Comparison of ENCODE assay signal across 1 cellular context in the genomic region with DNA sequence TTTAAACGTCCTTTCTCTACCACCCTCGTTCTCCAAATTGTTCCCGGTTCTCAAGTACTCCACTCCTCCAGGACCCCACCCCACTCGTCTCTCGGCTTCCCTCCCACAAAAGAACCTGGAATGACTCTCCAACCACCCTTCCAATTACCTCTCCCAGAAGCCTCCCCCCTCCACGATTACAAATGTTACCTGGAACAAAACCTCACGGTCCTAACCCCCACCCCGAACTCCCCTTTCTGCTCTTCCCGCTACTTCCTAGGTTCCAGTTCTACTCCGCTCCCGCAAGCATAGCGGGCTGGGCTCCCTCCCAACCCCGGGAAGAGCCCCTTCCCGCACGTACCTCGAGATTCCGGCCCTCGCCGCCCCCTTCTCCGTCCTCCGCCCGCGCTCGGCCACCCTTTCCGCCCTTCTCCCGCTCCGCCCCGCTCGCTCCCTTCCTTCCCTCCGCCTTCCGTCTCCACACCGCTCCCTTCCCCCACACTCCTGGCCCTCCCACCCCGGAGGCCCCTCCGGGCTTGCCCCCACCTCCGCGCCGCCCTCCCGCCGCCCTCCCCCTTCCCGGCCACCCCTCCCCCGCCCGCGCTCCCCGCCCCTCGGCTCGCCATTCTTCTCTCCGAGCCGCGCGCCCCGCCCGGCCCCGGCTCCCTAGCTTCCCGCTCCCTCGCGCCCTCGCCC.
TF ChIP-seq lines count a peak whose summit lies in the region.

No MANE protein-coding gene starts in this region.

TF ChIP-seq in HepG2, 621 proteins besides CTCF, POLR2A, EP300 and RAD21 (continued from another document and continues in another):
- TF ChIP-seq ZFP36L1 (CRISPR knock-in tag; IDR thresholded peaks at IDR 0.05): peak; percentile 11; the same call in 1 of the 2 replicates
- no peak; the same call in 1 of the 2 replicates for TF ChIP-seq ZNF263 (CRISPR knock-in tag; IDR thresholded peaks at IDR 0.05)
- 0 out of 2 replicates have a peak, but pooled peaks have one; percentile 21 for TF ChIP-seq ZNF234 (CRISPR knock-in tag; conservative IDR thresholded peaks at IDR 0.05)
- TF ChIP-seq CBX5 (CRISPR knock-in tag; IDR thresholded peaks at IDR 0.05; ENCODE audit: borderline replicate concordance): 0 out of 2 replicates have a peak, but pooled peaks have one; percentile 33
- 0 out of 2 replicates have a peak, but pooled peaks have one; percentile 18 for TF ChIP-seq ZNF350 (CRISPR knock-in tag; IDR thresholded peaks at IDR 0.05; ENCODE audit: borderline replicate concordance, low read depth)
- TF ChIP-seq ZNF564 (CRISPR knock-in tag; IDR thresholded peaks at IDR 0.05): 0 out of 2 replicates have a peak, but pooled peaks have one; percentile 10
- 0 out of 2 replicates have a peak, but pooled peaks have one; percentile 68 for TF ChIP-seq BATF2 (CRISPR knock-in tag; IDR thresholded peaks at IDR 0.05)
- no peak for TF ChIP-seq ZSCAN21 (CRISPR knock-in tag; IDR thresholded peaks at IDR 0.05; ENCODE audit: borderline replicate concordance)
- TF ChIP-seq NAIF1 (CRISPR knock-in tag; IDR thresholded peaks at IDR 0.05; ENCODE audit: borderline replicate concordance): no peak
- TF ChIP-seq RARA (CRISPR knock-in tag; IDR thresholded peaks at IDR 0.05): peak; percentile 52
- peak; percentile 55; the same call in 1 of the 2 replicates for TF ChIP-seq MTA1 (CRISPR knock-in tag; IDR thresholded peaks at IDR 0.05; ENCODE audit: borderline replicate concordance)
- TF ChIP-seq FOXA3 (CRISPR knock-in tag; IDR thresholded peaks at IDR 0.05): no peak
- TF ChIP-seq ZNF619 (CRISPR knock-in tag; IDR thresholded peaks at IDR 0.05): peak; percentile 60; the same call in 1 of the 2 replicates
- TF ChIP-seq ZNF7 (CRISPR knock-in tag; IDR thresholded peaks at IDR 0.05): no peak
- no peak for TF ChIP-seq PITX1 (CRISPR knock-in tag; IDR thresholded peaks at IDR 0.05)
- TF ChIP-seq ZFP1 (CRISPR knock-in tag; IDR thresholded peaks at IDR 0.05): 0 out of 2 replicates have a peak, but pooled peaks have one; percentile 23
- peak; percentile 89 for TF ChIP-seq PATZ1 (CRISPR knock-in tag; IDR thresholded peaks at IDR 0.05)
- peak; percentile 12; the same call in 1 of the 2 replicates for TF ChIP-seq CCDC6 (CRISPR knock-in tag; IDR thresholded peaks at IDR 0.05)
- TF ChIP-seq MXD4 (CRISPR knock-in tag; IDR thresholded peaks at IDR 0.05): no peak
- TF ChIP-seq, protein P1, sequence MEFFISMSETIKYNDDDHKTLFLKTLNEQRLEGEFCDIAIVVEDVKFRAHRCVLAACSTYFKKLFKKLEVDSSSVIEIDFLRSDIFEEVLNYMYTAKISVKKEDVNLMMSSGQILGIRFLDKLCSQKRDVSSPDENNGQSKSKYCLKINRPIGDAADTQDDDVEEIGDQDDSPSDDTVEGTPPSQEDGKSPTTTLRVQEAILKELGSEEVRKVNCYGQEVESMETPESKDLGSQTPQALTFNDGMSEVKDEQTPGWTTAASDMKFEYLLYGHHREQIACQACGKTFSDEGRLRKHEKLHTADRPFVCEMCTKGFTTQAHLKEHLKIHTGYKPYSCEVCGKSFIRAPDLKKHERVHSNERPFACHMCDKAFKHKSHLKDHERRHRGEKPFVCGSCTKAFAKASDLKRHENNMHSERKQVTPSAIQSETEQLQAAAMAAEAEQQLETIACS (CRISPR knock-in tag; IDR thresholded peaks at IDR 0.05): no peak
- TF ChIP-seq ZNF18 (CRISPR knock-in tag; IDR thresholded peaks at IDR 0.05; ENCODE audit: insufficient replicate concordance): peak; percentile 56
- TF ChIP-seq TAF15 (IDR thresholded peaks at IDR 0.05; ENCODE audit: low read depth, low read length, poor library complexity, severe bottlenecking): peak; percentile 71
- TF ChIP-seq NCOR1 (IDR thresholded peaks at IDR 0.05; ENCODE audit: borderline replicate concordance, low read length): no peak
- no peak for TF ChIP-seq ZNF530 (CRISPR knock-in tag; IDR thresholded peaks at IDR 0.05; ENCODE audit: low read depth)
- no peak for TF ChIP-seq KLF13 (CRISPR knock-in tag; IDR thresholded peaks at IDR 0.05)
- TF ChIP-seq, protein P2, sequence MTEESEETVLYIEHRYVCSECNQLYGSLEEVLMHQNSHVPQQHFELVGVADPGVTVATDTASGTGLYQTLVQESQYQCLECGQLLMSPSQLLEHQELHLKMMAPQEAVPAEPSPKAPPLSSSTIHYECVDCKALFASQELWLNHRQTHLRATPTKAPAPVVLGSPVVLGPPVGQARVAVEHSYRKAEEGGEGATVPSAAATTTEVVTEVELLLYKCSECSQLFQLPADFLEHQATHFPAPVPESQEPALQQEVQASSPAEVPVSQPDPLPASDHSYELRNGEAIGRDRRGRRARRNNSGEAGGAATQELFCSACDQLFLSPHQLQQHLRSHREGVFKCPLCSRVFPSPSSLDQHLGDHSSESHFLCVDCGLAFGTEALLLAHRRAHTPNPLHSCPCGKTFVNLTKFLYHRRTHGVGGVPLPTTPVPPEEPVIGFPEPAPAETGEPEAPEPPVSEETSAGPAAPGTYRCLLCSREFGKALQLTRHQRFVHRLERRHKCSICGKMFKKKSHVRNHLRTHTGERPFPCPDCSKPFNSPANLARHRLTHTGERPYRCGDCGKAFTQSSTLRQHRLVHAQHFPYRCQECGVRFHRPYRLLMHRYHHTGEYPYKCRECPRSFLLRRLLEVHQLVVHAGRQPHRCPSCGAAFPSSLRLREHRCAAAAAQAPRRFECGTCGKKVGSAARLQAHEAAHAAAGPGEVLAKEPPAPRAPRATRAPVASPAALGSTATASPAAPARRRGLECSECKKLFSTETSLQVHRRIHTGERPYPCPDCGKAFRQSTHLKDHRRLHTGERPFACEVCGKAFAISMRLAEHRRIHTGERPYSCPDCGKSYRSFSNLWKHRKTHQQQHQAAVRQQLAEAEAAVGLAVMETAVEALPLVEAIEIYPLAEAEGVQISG (CRISPR knock-in tag; IDR thresholded peaks at IDR 0.05): no peak
- TF ChIP-seq ZNF639 (CRISPR knock-in tag; conservative IDR thresholded peaks at IDR 0.05): peak; percentile 76; the same call in 1 of the 2 replicates
- no peak for TF ChIP-seq ZNF562 (CRISPR knock-in tag; IDR thresholded peaks at IDR 0.05; ENCODE audit: borderline replicate concordance)
- no peak for TF ChIP-seq SP140L (CRISPR knock-in tag; IDR thresholded peaks at IDR 0.05; ENCODE audit: borderline replicate concordance)
- no peak for TF ChIP-seq ZNF614 (CRISPR knock-in tag; IDR thresholded peaks at IDR 0.05; ENCODE audit: borderline replicate concordance)
- TF ChIP-seq SP5 (CRISPR knock-in tag; IDR thresholded peaks at IDR 0.05; ENCODE audit: borderline replicate concordance, low read depth): peak; percentile 89
- TF ChIP-seq ZFP82 (CRISPR knock-in tag; IDR thresholded peaks at IDR 0.05; ENCODE audit: borderline replicate concordance): no peak; the same call in 1 of the 2 replicates
- TF ChIP-seq KDM2A (CRISPR knock-in tag; IDR thresholded peaks at IDR 0.05; ENCODE audit: borderline replicate concordance, low read depth): peak; percentile 72; the same call in 1 of the 2 replicates
- TF ChIP-seq, protein P3, sequence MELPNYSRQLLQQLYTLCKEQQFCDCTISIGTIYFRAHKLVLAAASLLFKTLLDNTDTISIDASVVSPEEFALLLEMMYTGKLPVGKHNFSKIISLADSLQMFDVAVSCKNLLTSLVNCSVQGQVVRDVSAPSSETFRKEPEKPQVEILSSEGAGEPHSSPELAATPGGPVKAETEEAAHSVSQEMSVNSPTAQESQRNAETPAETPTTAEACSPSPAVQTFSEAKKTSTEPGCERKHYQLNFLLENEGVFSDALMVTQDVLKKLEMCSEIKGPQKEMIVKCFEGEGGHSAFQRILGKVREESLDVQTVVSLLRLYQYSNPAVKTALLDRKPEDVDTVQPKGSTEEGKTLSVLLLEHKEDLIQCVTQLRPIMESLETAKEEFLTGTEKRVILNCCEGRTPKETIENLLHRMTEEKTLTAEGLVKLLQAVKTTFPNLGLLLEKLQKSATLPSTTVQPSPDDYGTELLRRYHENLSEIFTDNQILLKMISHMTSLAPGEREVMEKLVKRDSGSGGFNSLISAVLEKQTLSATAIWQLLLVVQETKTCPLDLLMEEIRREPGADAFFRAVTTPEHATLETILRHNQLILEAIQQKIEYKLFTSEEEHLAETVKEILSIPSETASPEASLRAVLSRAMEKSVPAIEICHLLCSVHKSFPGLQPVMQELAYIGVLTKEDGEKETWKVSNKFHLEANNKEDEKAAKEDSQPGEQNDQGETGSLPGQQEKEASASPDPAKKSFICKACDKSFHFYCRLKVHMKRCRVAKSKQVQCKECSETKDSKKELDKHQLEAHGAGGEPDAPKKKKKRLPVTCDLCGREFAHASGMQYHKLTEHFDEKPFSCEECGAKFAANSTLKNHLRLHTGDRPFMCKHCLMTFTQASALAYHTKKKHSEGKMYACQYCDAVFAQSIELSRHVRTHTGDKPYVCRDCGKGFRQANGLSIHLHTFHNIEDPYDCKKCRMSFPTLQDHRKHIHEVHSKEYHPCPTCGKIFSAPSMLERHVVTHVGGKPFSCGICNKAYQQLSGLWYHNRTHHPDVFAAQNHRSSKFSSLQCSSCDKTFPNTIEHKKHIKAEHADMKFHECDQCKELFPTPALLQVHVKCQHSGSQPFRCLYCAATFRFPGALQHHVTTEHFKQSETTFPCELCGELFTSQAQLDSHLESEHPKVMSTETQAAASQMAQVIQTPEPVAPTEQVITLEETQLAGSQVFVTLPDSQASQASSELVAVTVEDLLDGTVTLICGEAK (IDR thresholded peaks at IDR 0.05): 0 out of 2 replicates have a peak, but pooled peaks have one; percentile 5
- TF ChIP-seq, protein P3 (CRISPR knock-in tag; IDR thresholded peaks at IDR 0.05): no peak
